Comparison of ENCODE assay signal across 21 cellular contexts in genomic region chr1:169150631-169151337, GRCh38. TPM values are rescaled to one million over a fixed set of nuclear protein-coding genes. Genes with fewer than 3 reads are reported as not detected.
DNase-seq lines count a peak whose midpoint lies in the region; ATAC-seq, FAIRE-seq and TF ChIP-seq lines count a peak whose summit lies in the region.
"Had no signal": no experiment of that assay in that cellular context is flagged by ENCODE, and none has a peak within 500 bp of the region (broad histone marks: within the 10 kb centered on the region; RNA-seq: fewer than 3 reads in every experiment).

No MANE protein-coding gene starts in this region.

- H3K27me3 Mint-ChIP-seq in Caco-2 (ENCODE audit: insufficient read depth, unreplicated experiment): no peaks in the 10 kb centered on the region
- H3K27me3 Mint-ChIP-seq: CD4-positive, CD25-positive, alpha-beta regulatory T cell; CD8-positive, alpha-beta memory T cell had no signal

- no peak for FAIRE-seq in H1 (lab: Jason Lieb, UNC)
- FAIRE-seq: GM12878, GM19239, H54 had no signal

- CTCF ChIA-PET in Caco-2 (lab: Charles Lee) (no interaction called here), H1 (lab: Charles Lee; ENCODE audit: partially characterized antibody) (interaction anchor here (0.7 to 1.0 kb wide), 3 partner anchors 8 to 547 kb away, joined by 3 read pairs; no protein-coding TSS in a partner anchor)

- no peak overlapping the region for H4K5ac ChIP-seq in H1 (ENCODE audit: insufficient read length, low read depth, low read length)

- no peaks in the 10 kb centered on the region for H3K23me2 ChIP-seq in H1 (ENCODE audit: low read depth, low read length)

- no peaks in the 10 kb centered on the region for H3K79me2 ChIP-seq in H1 (ENCODE audit: control insufficient read depth in 1 of 2, insufficient read depth in 2 of 2, low read length in 2 of 2)

- intact Hi-C loops in Caco-2 (cut with micrococcal nuclease; ENCODE audit: unreplicated experiment): no loop called here
- intact Hi-C loops in sciatic nerve (cut with DNase I): no loop called here

- TF ChIP-seq RAD21 in H1 (IDR thresholded peaks at IDR 0.05 in 1 of 2, conservative IDR thresholded peaks at IDR 0.05 in 1 of 2; ENCODE audit: low read depth in 2 of 2, low read length in 2 of 2): no peak

- DNase-seq in Caco-2 (no peak), H1 (ENCODE audit: low read depth in 1 of 2, low spot score in 2 of 2) (no peak), mesenchymal stem cell (no peak), sciatic nerve (ENCODE audit: low spot score) (no peak), AG08396 (ENCODE audit: low spot score) (no peak), anterior cingulate cortex (lab: John Stamatoyannopoulos, UW) (no peak), NCI-H748 (lab: John Stamatoyannopoulos, UW; ENCODE audit: unreplicated experiment) (no peak)
- DNase-seq: BE2C; C1 segment of cervical spinal cord; CD4-positive, CD25-positive, alpha-beta regulatory T cell; CD8-positive, alpha-beta memory T cell; COR-L47; DMS153; DND-41; EL; GM23248; HCEC 1CT had no signal

- no peaks in the 10 kb centered on the region for H3K79me1 ChIP-seq in H1 (ENCODE audit: low read depth, low read length)
- peaks cover 7% of the 10 kb centered on the region for H3K79me1 ChIP-seq in mesenchymal stem cell (replicated peaks; ENCODE audit: low read length, poor library complexity, severe bottlenecking)

- H3K27ac Mint-ChIP-seq in Caco-2 (ENCODE audit: unreplicated experiment): peak overlapping the region; percentile 39
- H3K27ac Mint-ChIP-seq: CD4-positive, CD25-positive, alpha-beta regulatory T cell had no signal

- peaks cover 17% of the 10 kb centered on the region for H3K4me1 Mint-ChIP-seq in Caco-2 (ENCODE audit: low read depth, unreplicated experiment)
- H3K4me1 Mint-ChIP-seq: CD4-positive, CD25-positive, alpha-beta regulatory T cell; CD8-positive, alpha-beta memory T cell had no signal

- H3K4me3 ChIP-seq in Caco-2 (ENCODE audit: low read depth, low read length) (no peak overlapping the region), H1 (ENCODE audit: extremely low read depth in 1 of 4, insufficient read depth in 2 of 4, low read depth in 3 of 4, low read length in 4 of 4) (no peak overlapping the region), mesenchymal stem cell (ENCODE audit: insufficient read depth in 1 of 2, low read depth in 1 of 2, low read length in 2 of 2) (no peak overlapping the region)
- H3K4me3 ChIP-seq: GM12878, GM23248 had no signal

- H2AFZ ChIP-seq in H1 (ENCODE audit: low read length) (no peak overlapping the region), mesenchymal stem cell (ENCODE audit: low read depth, low read length) (no peak overlapping the region)
- H2AFZ ChIP-seq: GM23248 had no signal

- no peak overlapping the region for H4K91ac ChIP-seq in H1 (replicated peaks; ENCODE audit: insufficient read length, low read length)
- H4K91ac ChIP-seq in mesenchymal stem cell (ENCODE audit: low read length): no peak overlapping the region

- H3K4me2 ChIP-seq in H1 (ENCODE audit: insufficient read depth in 1 of 2, low read depth in 2 of 2, low read length in 2 of 2) (no peak overlapping the region), mesenchymal stem cell (ENCODE audit: low read length, poor library complexity, severe bottlenecking) (no peak overlapping the region)

- no peak overlapping the region for H3K4me3 Mint-ChIP-seq in Caco-2 (ENCODE audit: unreplicated experiment)
- H3K4me3 Mint-ChIP-seq: CD4-positive, CD25-positive, alpha-beta regulatory T cell; CD8-positive, alpha-beta memory T cell had no signal

- H3K4me1 ChIP-seq in Caco-2 (peaks cover 37% of the 10 kb centered on the region), H1 (replicated peaks in 1 of 4; ENCODE audit: control insufficient read depth in 3 of 4, insufficient read depth in 4 of 4, low read length in 3 of 4) (no peaks in the 10 kb centered on the region), mesenchymal stem cell (ENCODE audit: control insufficient read depth, insufficient read depth, low read depth, low read length) (peaks cover 10% of the 10 kb centered on the region)
- H3K4me1 ChIP-seq: BE2C had no signal

- TF ChIP-seq CTCF in Caco-2 (IDR thresholded peaks at IDR 0.05; ENCODE audit: insufficient read depth in 1 of 2, low read depth in 1 of 2, low read length in 1 of 2, severe bottlenecking in 1 of 2, unreplicated experiment in 1 of 2) (no peak), H1 (IDR thresholded peaks at IDR 0.05; ENCODE audit: control extremely low read depth in 1 of 3, insufficient read depth in 1 of 3, low read depth in 1 of 3, low read length in 3 of 3) (no peak)

- no peak overlapping the region for H3K56ac ChIP-seq in H1 (replicated peaks; ENCODE audit: insufficient read length, low read depth, low read length)

- no peak overlapping the region for H3K9ac ChIP-seq in H1 (replicated peaks in 1 of 4; ENCODE audit: extremely low read depth in 1 of 4, low read depth in 3 of 4, low read length in 3 of 4)
- H3K9ac ChIP-seq in mesenchymal stem cell (ENCODE audit: low read length): no peak overlapping the region
- H3K9ac ChIP-seq: GM23248 had no signal

- peak overlapping the region; percentile 60; the same call in 1 of the 2 replicates for H2BK5ac ChIP-seq in H1 (ENCODE audit: low read depth, low read length)
- no peak overlapping the region for H2BK5ac ChIP-seq in mesenchymal stem cell (ENCODE audit: low read depth, low read length, poor library complexity, severe bottlenecking)

- no peaks in the 10 kb centered on the region for H3K9me3 ChIP-seq in Caco-2
- no peaks in the 10 kb centered on the region for H3K9me3 ChIP-seq in H1 (ENCODE audit: insufficient read depth in 2 of 2, low read depth in 1 of 2, low read length in 1 of 2)
- no peaks in the 10 kb centered on the region for H3K9me3 ChIP-seq in mesenchymal stem cell (ENCODE audit: control insufficient read depth, low read length)
- H3K9me3 ChIP-seq: BE2C had no signal

- H3K36me3 Mint-ChIP-seq in Caco-2 (ENCODE audit: insufficient read depth, unreplicated experiment): no peaks in the 10 kb centered on the region
- H3K36me3 Mint-ChIP-seq: CD4-positive, CD25-positive, alpha-beta regulatory T cell had no signal

- no peak overlapping the region for H2AK5ac ChIP-seq in H1 (ENCODE audit: low read depth, low read length)
- peak overlapping the region; percentile 84 for H2AK5ac ChIP-seq in mesenchymal stem cell (ENCODE audit: low read length, severe bottlenecking)

- H4K20me1 ChIP-seq in H1 (replicated peaks in 1 of 2; ENCODE audit: control insufficient read depth in 1 of 2, insufficient read depth in 2 of 2, low read length in 2 of 2): no peaks in the 10 kb centered on the region

- H3K4ac ChIP-seq in H1 (replicated peaks; ENCODE audit: insufficient read length, low read depth, low read length) (no peak overlapping the region), mesenchymal stem cell (ENCODE audit: low read depth in 1 of 2, low read length in 2 of 2) (no peak overlapping the region)

- H2BK120ac ChIP-seq in H1 (replicated peaks; ENCODE audit: low read depth, low read length) (no peak overlapping the region), mesenchymal stem cell (ENCODE audit: low read depth, low read length) (no peak overlapping the region)

- POLR2A ChIA-PET in Caco-2 (lab: Charles Lee) (no interaction called here), H1 (lab: Charles Lee; ENCODE audit: partially characterized antibody) (interaction anchor here (0.6 to 0.7 kb wide), 2 partner anchors 41 to 1545 kb away, joined by 3 read pairs; no protein-coding TSS in a partner anchor)

- H4K8ac ChIP-seq in H1 (ENCODE audit: extremely low read depth, insufficient read depth, low read length): no peak overlapping the region
- no peak overlapping the region for H4K8ac ChIP-seq in mesenchymal stem cell (ENCODE audit: low read length)

- H3K27ac ChIP-seq in H1 (ENCODE audit: low read depth, low read length) (no peak overlapping the region), mesenchymal stem cell (ENCODE audit: low read length, poor library complexity, severe bottlenecking) (no peak overlapping the region)
- H3K27ac ChIP-seq: GM23248, HL-60 had no signal

- H3K9me3 Mint-ChIP-seq in Caco-2 (ENCODE audit: unreplicated experiment): peaks cover 10% of the 10 kb centered on the region
- H3K9me3 Mint-ChIP-seq: CD4-positive, CD25-positive, alpha-beta regulatory T cell; CD8-positive, alpha-beta memory T cell had no signal

- no peak overlapping the region for H2BK15ac ChIP-seq in H1 (ENCODE audit: low read length)
- H2BK15ac ChIP-seq in mesenchymal stem cell (ENCODE audit: low read depth, poor library complexity, severe bottlenecking): no peak overlapping the region

- H3K36me3 ChIP-seq in Caco-2 (ENCODE audit: control insufficient read depth, insufficient read depth, low read length) (no peaks in the 10 kb centered on the region), H1 (ENCODE audit: control insufficient read depth in 2 of 4, insufficient read depth in 4 of 4, low read length in 3 of 4) (no peaks in the 10 kb centered on the region), mesenchymal stem cell (ENCODE audit: control insufficient read depth in 1 of 2, insufficient read depth in 2 of 2, low read depth in 1 of 2, low read length in 2 of 2) (peaks cover 0 to 8% of the 10 kb centered on the region in 2 experiments)
- H3K36me3 ChIP-seq: BE2C had no signal

- no peak for TF ChIP-seq POLR2A in H1 (IDR thresholded peaks at IDR 0.05; ENCODE audit: control extremely low read depth in 1 of 2, low read depth in 2 of 2, low read length in 2 of 2)

- ATAC-seq in sciatic nerve: peak; percentile 22
- ATAC-seq: GM12878 had no signal

- H3K18ac ChIP-seq in H1 (ENCODE audit: extremely low read depth, low read length): no peak overlapping the region
- no peak overlapping the region for H3K18ac ChIP-seq in mesenchymal stem cell (ENCODE audit: low read depth in 1 of 2, low read length in 2 of 2)

- no peak for TF ChIP-seq EP300 in H1 (IDR thresholded peaks at IDR 0.05; ENCODE audit: borderline replicate concordance in 1 of 2, low read depth in 2 of 2, low read length in 2 of 2)

- BruUV-seq in Caco-2 (replicated peaks; lab: Mats Ljungman, UMichigan): no TSS peak

- H3K14ac ChIP-seq in H1 (ENCODE audit: insufficient read length) (no peak overlapping the region), mesenchymal stem cell (ENCODE audit: low read length in 2 of 2) (no peak overlapping the region)

- WGBS in H1 (ENCODE audit: extremely low coverage in 1 of 2, insufficient coverage in 1 of 2, insufficient read length in 1 of 2, insufficient replicate concordance in 2 of 2, low coverage in 1 of 2, low lambda C conversion rate in 2 of 2, missing lambda C conversion rate in 1 of 2), 2 experiments: 93% methylated on average over 4 of the region's 4 CpGs; no CpG with 5 or more reads in 1 of the 2 experiments
- WGBS in mesenchymal stem cell: 97% methylated on average over 4 of the region's 4 CpGs

- no peak overlapping the region for H2BK12ac ChIP-seq in H1 (ENCODE audit: low read depth, low read length)
- H2BK12ac ChIP-seq in mesenchymal stem cell (ENCODE audit: low read length in 2 of 2): no peak overlapping the region

- no peak overlapping the region for H3K23ac ChIP-seq in H1 (ENCODE audit: insufficient read length)
- H3K23ac ChIP-seq in mesenchymal stem cell (ENCODE audit: low read length in 2 of 2): no peak overlapping the region

- H3K27me3 ChIP-seq in Caco-2 (replicated peaks; ENCODE audit: control insufficient read depth, insufficient read depth, low read length) (no peaks in the 10 kb centered on the region), H1 (replicated peaks in 1 of 4; ENCODE audit: control insufficient read depth in 3 of 4, extremely low read depth in 1 of 4, insufficient read depth in 3 of 4, low read length in 3 of 4) (no peaks in the 10 kb centered on the region), mesenchymal stem cell (ENCODE audit: control insufficient read depth in 1 of 2, insufficient read depth in 1 of 2, low read length in 2 of 2) (no peaks in the 10 kb centered on the region)
- H3K27me3 ChIP-seq: BE2C had no signal

- no peak overlapping the region for H2BK20ac ChIP-seq in H1 (ENCODE audit: low read length)

RNA-seq across cellular contexts. Expression of gene ATP1B1, which starts 44.3 kb away (rescaled TPM):
- total RNA-seq in Caco-2 (2022): 320 and 326 TPM in 2 replicates
- total RNA-seq in H1 (2021; fragmentation: NEBNext Ultra II Directional; extraction: Animal tissue kit (Norgen Biotek cat#: 25700)): 76.4 and 76.5 TPM in 2 replicates
- 10.1 and 16.3 TPM in 2 replicates for polyA plus RNA-seq in H1 (2011; rRNA removed)
- 17.7 TPM for polyA plus RNA-seq in H1 (2011; cell fraction: cytosol; rRNA removed)
- polyA plus RNA-seq in H1 (2011; cell fraction: nucleus; rRNA removed): 7.5 TPM
- polyA plus RNA-seq in H1 (2012, experiment 1 of 2): 29.3 to 39.3 TPM (median 31.3 TPM) in 4 replicates
- 10.7 TPM for polyA plus RNA-seq in H1 (2012, experiment 2 of 2)
- polyA plus RNA-seq in H1 (2013, experiment 1 of 2): 111 TPM
- polyA plus RNA-seq in H1 (2013, experiment 2 of 2): 132 TPM
- 19.5 and 20.0 TPM in 2 replicates for polyA minus RNA-seq in H1 (2011; rRNA and poly(A)+ RNA removed)
- polyA minus RNA-seq in H1 (2011; cell fraction: cytosol; rRNA and poly(A)+ RNA removed): 29.3 TPM
- polyA minus RNA-seq in H1 (2011; cell fraction: nucleus; rRNA and poly(A)+ RNA removed): 19.0 TPM
- 59.9 TPM for polyA plus RNA-seq in mesenchymal stem cell (2013, experiment 1 of 2)
- polyA plus RNA-seq in mesenchymal stem cell (2013, experiment 2 of 2): 62.4 TPM
- total RNA-seq in sciatic nerve: 10.1 TPM
